Comparison of ENCODE assay signal across 30 cellular contexts in genomic region chr1:35692310-35692709, GRCh38.
"Had no signal": no experiment of that assay in that cellular context is flagged by ENCODE, and none has a peak within 500 bp of the region (broad histone marks: within the 10 kb centered on the region; RNA-seq: fewer than 3 reads in every experiment).

No MANE protein-coding gene starts in this region.

- H3K4me3 Mint-ChIP-seq: activated CD4-positive, alpha-beta memory T cell treated with anti-CD3 and anti-CD28 coated beads for 36 hours; activated CD4-positive, alpha-beta T cell treated with anti-CD3 and anti-CD28 coated beads for 36 hours; activated CD4-positive, alpha-beta T cell treated with anti-CD3 and anti-CD28 coated beads, Interleukin-2, amount 10 ng/mL, durations not matched to agents 24 days and 14 days; activated CD8-positive, alpha-beta T cell treated with anti-CD3 and anti-CD28 coated beads, Interleukin-2, amount 10 ng/mL, durations not matched to agents 7 days and 5 days; activated naive CD4-positive, alpha-beta T cell treated with anti-CD3 and anti-CD28 coated beads, Interleukin-2, amount 10 ng/mL, durations not matched to agents 7 days and 5 days; activated naive CD8-positive, alpha-beta T cell treated with anti-CD3 and anti-CD28 coated beads, Interleukin-2, amount 10 ng/mL, durations not matched to agents 7 days and 5 days; activated T-cell treated with anti-CD3 and anti-CD28 coated beads, Interleukin-2, amount 50 U/mL, for 24 hours; activated T-cell treated with anti-CD3 and anti-CD28 coated beads, Interleukin-2, amount 50 U/mL, for 72 hours; brain; central memory CD8-positive, alpha-beta T cell; dendritic cell treated with granulocyte-macrophage colony-stimulating factor and Interleukin-4, amounts not matched to agents 40 ng/mL and 50 ng/mL, for 4 days; endodermal cell had no signal

- H3K36me3 Mint-ChIP-seq: activated CD4-positive, alpha-beta memory T cell treated with anti-CD3 and anti-CD28 coated beads for 36 hours; activated naive CD4-positive, alpha-beta T cell treated with anti-CD3 and anti-CD28 coated beads, Interleukin-2, amount 10 ng/mL, durations not matched to agents 7 days and 5 days; activated naive CD4-positive, alpha-beta T cell treated with anti-CD3 and anti-CD28 coated beads, Interleukin-2, amount 50 U/mL, for 72 hours; activated naive CD8-positive, alpha-beta T cell treated with anti-CD3 and anti-CD28 coated beads, Interleukin-2, amount 10 ng/mL, durations not matched to agents 7 days and 5 days; brain had no signal

- DNase-seq: activated CD4-positive, alpha-beta memory T cell treated with anti-CD3 and anti-CD28 coated beads for 36 hours; activated CD4-positive, alpha-beta T cell treated with anti-CD3 and anti-CD28 coated beads for 36 hours; activated CD4-positive, alpha-beta T cell treated with anti-CD3 and anti-CD28 coated beads, Interleukin-2, amount 10 ng/mL, durations not matched to agents 24 days and 14 days; activated CD4-positive, CD25-positive, alpha-beta regulatory T cell; activated CD4-positive, CD25-positive, alpha-beta regulatory T cell treated with anti-CD3 and anti-CD28 coated beads, Interleukin-2, amount 50 U/mL, for 72 hours; activated CD8-positive, alpha-beta memory T cell treated with anti-CD3 and anti-CD28 coated beads, Interleukin-2, amount 50 U/mL, for 48 hours; activated CD8-positive, alpha-beta T cell treated with anti-CD3 and anti-CD28 coated beads, Interleukin-2, amount 10 ng/mL, durations not matched to agents 7 days and 5 days; activated gamma-delta T cell; activated naive CD4-positive, alpha-beta T cell; activated naive CD4-positive, alpha-beta T cell treated with anti-CD3 and anti-CD28 coated beads, Interleukin-2, amount 10 ng/mL, durations not matched to agents 7 days and 5 days; activated naive CD8-positive, alpha-beta T cell treated with anti-CD3 and anti-CD28 coated beads, Interleukin-2, amount 10 ng/mL, durations not matched to agents 7 days and 5 days; activated T-cell treated with anti-CD3 and anti-CD28 coated beads for 4 hours; activated T-cell treated with anti-CD3 and anti-CD28 coated beads, Interleukin-2, amount 50 U/mL, for 24 hours; activated T-cell treated with anti-CD3 and anti-CD28 coated beads, Interleukin-2, amount 50 U/mL, for 72 hours; dorsolateral prefrontal cortex; effector memory CD4-positive, alpha-beta T cell; endodermal cell; foreskin fibroblast; head of caudate nucleus; hippocampal formation; T-helper 2 cell had no signal

- H3K4me1 Mint-ChIP-seq: activated CD4-positive, alpha-beta T cell treated with anti-CD3 and anti-CD28 coated beads for 36 hours; activated CD4-positive, alpha-beta T cell treated with anti-CD3 and anti-CD28 coated beads, Interleukin-2, amount 10 ng/mL, durations not matched to agents 24 days and 14 days; activated naive CD4-positive, alpha-beta T cell treated with anti-CD3 and anti-CD28 coated beads, Interleukin-2, amount 10 ng/mL, durations not matched to agents 7 days and 5 days; activated naive CD8-positive, alpha-beta T cell treated with anti-CD3 and anti-CD28 coated beads, Interleukin-2, amount 10 ng/mL, durations not matched to agents 7 days and 5 days; central memory CD8-positive, alpha-beta T cell had no signal

- H3K27ac Mint-ChIP-seq: activated CD4-positive, alpha-beta memory T cell treated with anti-CD3 and anti-CD28 coated beads for 36 hours; activated CD4-positive, alpha-beta T cell treated with anti-CD3 and anti-CD28 coated beads for 36 hours; activated CD4-positive, alpha-beta T cell treated with anti-CD3 and anti-CD28 coated beads, Interleukin-2, amount 10 ng/mL, durations not matched to agents 24 days and 14 days; activated CD8-positive, alpha-beta T cell treated with anti-CD3 and anti-CD28 coated beads, Interleukin-2, amount 10 ng/mL, durations not matched to agents 7 days and 5 days; activated naive CD4-positive, alpha-beta T cell treated with anti-CD3 and anti-CD28 coated beads, Interleukin-2, amount 10 ng/mL, durations not matched to agents 7 days and 5 days; activated naive CD4-positive, alpha-beta T cell treated with anti-CD3 and anti-CD28 coated beads, Interleukin-2, amount 50 U/mL, for 72 hours; activated naive CD8-positive, alpha-beta T cell treated with anti-CD3 and anti-CD28 coated beads, Interleukin-2, amount 10 ng/mL, durations not matched to agents 7 days and 5 days; activated T-cell treated with anti-CD3 and anti-CD28 coated beads, Interleukin-2, amount 50 U/mL, for 24 hours; activated T-cell treated with anti-CD3 and anti-CD28 coated beads, Interleukin-2, amount 50 U/mL, for 72 hours; brain; dendritic cell treated with granulocyte-macrophage colony-stimulating factor and Interleukin-4, amounts not matched to agents 40 ng/mL and 50 ng/mL, for 4 days; endodermal cell had no signal

- FAIRE-seq: frontal cortex had no signal

- ATAC-seq: activated CD4-positive, alpha-beta T cell treated with anti-CD3 and anti-CD28 coated beads for 36 hours; activated CD8-positive, alpha-beta T cell treated with anti-CD3 and anti-CD28 coated beads, Interleukin-2, amount 10 ng/mL, durations not matched to agents 7 days and 5 days; activated naive CD4-positive, alpha-beta T cell treated with anti-CD3 and anti-CD28 coated beads, Interleukin-2, amount 50 U/mL, for 72 hours; activated T-cell treated with anti-CD3 and anti-CD28 coated beads, Interleukin-2, amount 50 U/mL, for 72 hours; esophagus mucosa had no signal

- H3K36me3 ChIP-seq: ascending aorta, breast epithelium had no signal

- H3K9me3 Mint-ChIP-seq: activated CD4-positive, alpha-beta memory T cell treated with anti-CD3 and anti-CD28 coated beads for 36 hours; activated CD4-positive, alpha-beta T cell treated with anti-CD3 and anti-CD28 coated beads, Interleukin-2, amount 10 ng/mL, durations not matched to agents 24 days and 14 days; activated naive CD4-positive, alpha-beta T cell treated with anti-CD3 and anti-CD28 coated beads, Interleukin-2, amount 10 ng/mL, durations not matched to agents 7 days and 5 days; activated naive CD4-positive, alpha-beta T cell treated with anti-CD3 and anti-CD28 coated beads, Interleukin-2, amount 50 U/mL, for 72 hours; activated naive CD8-positive, alpha-beta T cell treated with anti-CD3 and anti-CD28 coated beads, Interleukin-2, amount 10 ng/mL, durations not matched to agents 7 days and 5 days; activated T-cell treated with anti-CD3 and anti-CD28 coated beads, Interleukin-2, amount 50 U/mL, for 24 hours; activated T-cell treated with anti-CD3 and anti-CD28 coated beads, Interleukin-2, amount 50 U/mL, for 72 hours; brain; central memory CD8-positive, alpha-beta T cell; dendritic cell treated with granulocyte-macrophage colony-stimulating factor and Interleukin-4, amounts not matched to agents 40 ng/mL and 50 ng/mL, for 4 days; endodermal cell had no signal

- H3K27me3 ChIP-seq: ascending aorta, breast epithelium, dorsolateral prefrontal cortex had no signal

- H3K4me3 ChIP-seq: ascending aorta, breast epithelium, coronary artery, dorsolateral prefrontal cortex had no signal
